ENCODE assay signal across 1 cellular context in genomic region chr5:107519900-107520354, GRCh38.
TF ChIP-seq lines count a peak whose summit lies in the region.

No MANE protein-coding gene starts in this region.

TF ChIP-seq in WTC11, 78 proteins besides CTCF, POLR2A, EP300 and RAD21 (continued from another document):
- TF ChIP-seq, protein P1, sequence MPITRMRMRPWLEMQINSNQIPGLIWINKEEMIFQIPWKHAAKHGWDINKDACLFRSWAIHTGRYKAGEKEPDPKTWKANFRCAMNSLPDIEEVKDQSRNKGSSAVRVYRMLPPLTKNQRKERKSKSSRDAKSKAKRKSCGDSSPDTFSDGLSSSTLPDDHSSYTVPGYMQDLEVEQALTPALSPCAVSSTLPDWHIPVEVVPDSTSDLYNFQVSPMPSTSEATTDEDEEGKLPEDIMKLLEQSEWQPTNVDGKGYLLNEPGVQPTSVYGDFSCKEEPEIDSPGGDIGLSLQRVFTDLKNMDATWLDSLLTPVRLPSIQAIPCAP (CRISPR knock-in tag; IDR thresholded peaks at IDR 0.05): no peak
- TF ChIP-seq ZBTB21 (CRISPR knock-in tag; IDR thresholded peaks at IDR 0.05; ENCODE audit: borderline replicate concordance) (no peak), ZNF138 (CRISPR knock-in tag; conservative IDR thresholded peaks at IDR 0.05) (no peak), HMGA2 (CRISPR knock-in tag; IDR thresholded peaks at IDR 0.05) (no peak), PRRX2 (CRISPR knock-in tag; IDR thresholded peaks at IDR 0.05) (no peak), E2F1 (CRISPR knock-in tag; IDR thresholded peaks at IDR 0.05) (no peak), NFE2L1 (CRISPR knock-in tag; IDR thresholded peaks at IDR 0.05) (no peak)
TF ChIP-seq in WTC11: peak in this region for 0.
